ENCODE assay signal across 13 cellular contexts in genomic region chr12:104109446-104110271, GRCh38. TPM values are rescaled to one million over a fixed set of nuclear protein-coding genes. Genes with fewer than 3 reads are reported as not detected.
A peak's percentile ranks its signal among the peaks of the same experiment; 100 is the strongest.
DNase-seq lines count a peak whose midpoint lies in the region; ATAC-seq and TF ChIP-seq lines count a peak whose summit lies in the region.
"Had no signal": no experiment of that assay in that cellular context is flagged by ENCODE, and none has a peak within 500 bp of the region (broad histone marks: within the 10 kb centered on the region; RNA-seq: fewer than 3 reads in every experiment).

No MANE protein-coding gene starts in this region.

- peaks cover 14% of the 10 kb centered on the region for H3K4me1 ChIP-seq in adipocyte (ENCODE audit: control insufficient read depth, insufficient read depth, low read length)
- peaks cover 2 to 23% (median 15%) of the 10 kb centered on the region in 4 donors for H3K4me1 ChIP-seq in liver (ENCODE audit: control insufficient read depth in 4 of 4, insufficient read depth in 4 of 4, low read length in 3 of 4)
- peaks cover 6% of the 10 kb centered on the region for H3K4me1 ChIP-seq in CD4-positive, alpha-beta memory T cell (ENCODE audit: insufficient read depth, low read length)
- peaks cover 7% of the 10 kb centered on the region for H3K4me1 ChIP-seq in lower lobe of right lung
- H3K4me1 ChIP-seq: HAP-1 had no signal

- H3K9me3 Mint-ChIP-seq in natural killer cell: no peaks in the 10 kb centered on the region
- H3K9me3 Mint-ChIP-seq in natural killer cell treated with Interleukin-12 subunit alpha and Interleukin-12 subunit beta and Interleukin-15 and Interleukin-18, amount 100 ng/mL, for 72 hours: no peaks in the 10 kb centered on the region
- H3K9me3 Mint-ChIP-seq in CD4-positive, alpha-beta memory T cell: no peaks in the 10 kb centered on the region
- H3K9me3 Mint-ChIP-seq: IgD-negative memory B cell; immature natural killer cell; naive thymus-derived CD4-positive, alpha-beta T cell had no signal

- DNase-seq in natural killer cell (no peak), adipocyte (ENCODE audit: low read depth) (peak; percentile 44), SIG-M5 (lab: John Stamatoyannopoulos, UW) (no peak), lower lobe of right lung (no peak), mucosa of gallbladder (ENCODE audit: low spot score) (no peak)
- no peak for DNase-seq in natural killer cell treated with Interleukin-12 subunit alpha and Interleukin-12 subunit beta and Interleukin-15 and Interleukin-18, amount 100 ng/mL, for 72 hours (ENCODE audit: low spot score)
- no peak for DNase-seq in CD4-positive, alpha-beta memory T cell

- ATAC-seq in natural killer cell (peak in 1 of 3 donors; percentile 3), lower lobe of right lung (no peak)
- no peak for ATAC-seq in natural killer cell treated with Interleukin-12 subunit alpha and Interleukin-12 subunit beta and Interleukin-15 and Interleukin-18, amount 100 ng/mL, for 72 hours

- intact Hi-C loops in natural killer cell (cut with micrococcal nuclease): loop anchor here (1.0 kb wide), 2 partner anchors 52 to 231 kb away; no protein-coding TSS in a partner anchor
- intact Hi-C loops in CD4-positive, alpha-beta memory T cell (cut with micrococcal nuclease): loop anchor here (1.0 to 5.0 kb wide), 5 partner anchors 52 to 612 kb away; partner anchors contain the start of genes C12orf42 and HSP90B1
- intact Hi-C loops in lower lobe of right lung (cut with DNase I): no loop called here

- H3K4me3 Mint-ChIP-seq in natural killer cell: no peak overlapping the region
- no peak overlapping the region for H3K4me3 Mint-ChIP-seq in natural killer cell treated with Interleukin-12 subunit alpha and Interleukin-12 subunit beta and Interleukin-15 and Interleukin-18, amount 100 ng/mL, for 72 hours
- H3K4me3 Mint-ChIP-seq in CD4-positive, alpha-beta memory T cell: no peak overlapping the region
- H3K4me3 Mint-ChIP-seq: activated CD4-positive, alpha-beta T cell treated with anti-CD3 and anti-CD28 coated beads for 36 hours; IgD-negative memory B cell had no signal

- TF ChIP-seq CTCF in natural killer cell (IDR thresholded peaks at IDR 0.05) (peak; percentile 65), liver (IDR thresholded peaks at IDR 0.05; ENCODE audit: low read depth, low read length, missing input control) (no peak), lower lobe of right lung (IDR thresholded peaks at IDR 0.05) (no peak)

- H3K9ac ChIP-seq in adipocyte (ENCODE audit: low read length) (no peak overlapping the region), liver (ENCODE audit: low read depth in 1 of 2, low read length in 2 of 2) (no peak overlapping the region)

- peak overlapping the region in 1 of 2 donors; percentile 44 for H3K27ac Mint-ChIP-seq in natural killer cell
- no peak overlapping the region for H3K27ac Mint-ChIP-seq in natural killer cell treated with Interleukin-12 subunit alpha and Interleukin-12 subunit beta and Interleukin-15 and Interleukin-18, amount 100 ng/mL, for 72 hours
- H3K27ac Mint-ChIP-seq in CD4-positive, alpha-beta memory T cell: no peak overlapping the region
- H3K27ac Mint-ChIP-seq: activated CD4-positive, alpha-beta T cell treated with anti-CD3 and anti-CD28 coated beads for 36 hours had no signal

- H3K27ac ChIP-seq in liver (ENCODE audit: low read depth in 1 of 2, low read length in 2 of 2) (no peak overlapping the region), lower lobe of right lung (no peak overlapping the region)
- no peak overlapping the region for H3K27ac ChIP-seq in CD4-positive, alpha-beta memory T cell (ENCODE audit: low read depth, low read length)

- H3K4me3 ChIP-seq in adipocyte (ENCODE audit: low read length): no peak overlapping the region
- no peak overlapping the region for H3K4me3 ChIP-seq in liver (ENCODE audit: low read depth in 1 of 3, low read length in 3 of 3)
- H3K4me3 ChIP-seq in CD4-positive, alpha-beta memory T cell (ENCODE audit: low read length in 2 of 2): no peak overlapping the region
- H3K4me3 ChIP-seq in lower lobe of right lung: no peak overlapping the region
- H3K4me3 ChIP-seq: HAP-1 had no signal

- H3K9me3 ChIP-seq in adipocyte (ENCODE audit: control insufficient read depth, low read length) (no peaks in the 10 kb centered on the region), liver (ENCODE audit: control insufficient read depth in 4 of 4, low read length in 3 of 4) (no peaks in the 10 kb centered on the region), lower lobe of right lung (no peaks in the 10 kb centered on the region)
- no peaks in the 10 kb centered on the region for H3K9me3 ChIP-seq in CD4-positive, alpha-beta memory T cell (ENCODE audit: control insufficient read depth in 1 of 2, low read length in 2 of 2)
- H3K9me3 ChIP-seq: HAP-1 had no signal

- CTCF ChIA-PET in CD4-positive, alpha-beta memory T cell (lab: Charles Lee; ENCODE audit: partially characterized antibody): interaction anchor here (0.7 to 4.6 kb wide), 47 partner anchors 11 to 245 kb away, joined by 3 to 79 read pairs (median 6); partner anchors contain the start of genes GLT8D2, HCFC2, HSP90B1 and NFYB

- POLR2A ChIA-PET in CD4-positive, alpha-beta memory T cell (lab: Charles Lee; ENCODE audit: partially characterized antibody): interaction anchor here (1.1 to 1.9 kb wide), 6 partner anchors 16 to 180 kb away, joined by 3 to 13 read pairs (median 4); partner anchors contain the start of genes HCFC2, HSP90B1 and NFYB

- H3K4me1 Mint-ChIP-seq in natural killer cell: peaks cover 16 to 18% of the 10 kb centered on the region in 2 donors
- peaks cover 13 to 18% of the 10 kb centered on the region in 2 donors for H3K4me1 Mint-ChIP-seq in natural killer cell treated with Interleukin-12 subunit alpha and Interleukin-12 subunit beta and Interleukin-15 and Interleukin-18, amount 100 ng/mL, for 72 hours (ENCODE audit: low read depth in 2 of 2)
- peaks cover 10 to 17% (median 12%) of the 10 kb centered on the region in 4 donors for H3K4me1 Mint-ChIP-seq in CD4-positive, alpha-beta memory T cell

- 37% methylated on average over 4 of the region's 4 CpGs for WGBS in liver

- no peak for TF ChIP-seq RAD21 in liver (IDR thresholded peaks at IDR 0.05)

- no peaks in the 10 kb centered on the region for H3K27me3 Mint-ChIP-seq in natural killer cell (ENCODE audit: low read depth in 2 of 2)
- H3K27me3 Mint-ChIP-seq in natural killer cell treated with Interleukin-12 subunit alpha and Interleukin-12 subunit beta and Interleukin-15 and Interleukin-18, amount 100 ng/mL, for 72 hours: no peaks in the 10 kb centered on the region
- no peaks in the 10 kb centered on the region for H3K27me3 Mint-ChIP-seq in CD4-positive, alpha-beta memory T cell
- H3K27me3 Mint-ChIP-seq: activated CD4-positive, alpha-beta T cell treated with anti-CD3 and anti-CD28 coated beads for 36 hours; IgD-negative memory B cell; naive thymus-derived CD4-positive, alpha-beta T cell had no signal

- H3K27me3 ChIP-seq in adipocyte (replicated peaks; ENCODE audit: control insufficient read depth, insufficient read depth, low read length) (no peaks in the 10 kb centered on the region), liver (ENCODE audit: control insufficient read depth in 4 of 4, insufficient read depth in 4 of 4, low read length in 3 of 4) (no peaks in the 10 kb centered on the region), lower lobe of right lung (ENCODE audit: low read depth) (no peaks in the 10 kb centered on the region)
- H3K27me3 ChIP-seq in CD4-positive, alpha-beta memory T cell (ENCODE audit: insufficient read depth, low read length): no peaks in the 10 kb centered on the region

- H3K36me3 ChIP-seq in adipocyte (ENCODE audit: control insufficient read depth, insufficient read depth, low read length, severe bottlenecking): peaks cover 11% of the 10 kb centered on the region
- H3K36me3 ChIP-seq in liver (ENCODE audit: control insufficient read depth in 4 of 4, insufficient read depth in 3 of 4, low read depth in 1 of 4, low read length in 3 of 4): peaks cover 0 to 3% (median 0%) of the 10 kb centered on the region in 4 donors
- no peaks in the 10 kb centered on the region for H3K36me3 ChIP-seq in CD4-positive, alpha-beta memory T cell (ENCODE audit: insufficient read depth, low read length)
- peaks cover 9% of the 10 kb centered on the region for H3K36me3 ChIP-seq in lower lobe of right lung

- H3K36me3 Mint-ChIP-seq in natural killer cell: no peaks in the 10 kb centered on the region
- peaks cover 5% of the 10 kb centered on the region for H3K36me3 Mint-ChIP-seq in natural killer cell treated with Interleukin-12 subunit alpha and Interleukin-12 subunit beta and Interleukin-15 and Interleukin-18, amount 100 ng/mL, for 72 hours
- H3K36me3 Mint-ChIP-seq in CD4-positive, alpha-beta memory T cell: peaks cover 6 to 20% of the 10 kb centered on the region in 2 donors

TF ChIP-seq in liver, 16 proteins besides CTCF, POLR2A, EP300 and RAD21 (continues in another document):
- no peak for TF ChIP-seq HNF4G (IDR thresholded peaks at IDR 0.05)
- peak in 1 of 2 donors; percentile 50 for TF ChIP-seq RXRA (IDR thresholded peaks at IDR 0.05)

RNA-seq across cellular contexts. Expression of gene NFYB, which starts 28.4 kb away (rescaled TPM):
- total RNA-seq in natural killer cell (10 to 100 TPM; 13.3 to 17.4 (median 13.6) TPM), liver (10 to 100 TPM; 12.5 to 14.6 TPM), lower lobe of right lung (31.2 TPM), mucosa of gallbladder (24.8 TPM)
- total RNA-seq in natural killer cell treated with Interleukin-12 subunit alpha and Interleukin-12 subunit beta and Interleukin-15 and Interleukin-18, amount 100 ng/mL, for 72 hours: 10 to 100 TPM; 13.1 to 18.5 TPM
- 10 to 100 TPM in 1 of 2 donors, 1 to 10 TPM in 1; 7.6 to 10.4 TPM for polyA plus RNA-seq in liver
- total RNA-seq in CD4-positive, alpha-beta memory T cell: 10 to 100 TPM; 29.9 to 32.5 TPM
- 10 to 100 TPM; 38.7 to 39.0 TPM for polyA plus RNA-seq in CD4-positive, alpha-beta memory T cell

RNA-seq across cellular contexts. Expression of gene HCFC2, which starts 45.3 kb away (rescaled TPM):
- 10 to 100 TPM; 20.3 to 24.4 (median 23.8) TPM for total RNA-seq in natural killer cell
- 10 to 100 TPM; 13.5 to 17.6 TPM for total RNA-seq in natural killer cell treated with Interleukin-12 subunit alpha and Interleukin-12 subunit beta and Interleukin-15 and Interleukin-18, amount 100 ng/mL, for 72 hours
- 10 to 100 TPM in 1 of 2 donors, 1 to 10 TPM in 1; 8.7 to 17.4 TPM for total RNA-seq in liver
- polyA plus RNA-seq in liver: 10 to 100 TPM in 1 of 2 donors, 1 to 10 TPM in 1; 5.8 to 11.1 TPM
- total RNA-seq in CD4-positive, alpha-beta memory T cell: 10 to 100 TPM; 18.1 to 18.5 TPM
- polyA plus RNA-seq in CD4-positive, alpha-beta memory T cell: 1 to 10 TPM; 4.1 to 8.8 TPM
- total RNA-seq in lower lobe of right lung: 18.5 TPM
- total RNA-seq in mucosa of gallbladder: 17.0 TPM

RNA-seq across cellular contexts. Expression of gene GLT8D2, which starts 59.7 kb away (rescaled TPM):
- total RNA-seq in natural killer cell: under 1 TPM; 0.19 to 0.48 (median 0.32) TPM
- under 1 TPM in 1 of 2 donors, not detected in 1; 0.33 TPM for total RNA-seq in natural killer cell treated with Interleukin-12 subunit alpha and Interleukin-12 subunit beta and Interleukin-15 and Interleukin-18, amount 100 ng/mL, for 72 hours
- total RNA-seq in liver: 1 to 10 TPM in 1 of 2 donors, under 1 TPM in 1; 0.79 to 1.2 TPM
- 1 to 10 TPM; 1.2 to 1.4 TPM for polyA plus RNA-seq in liver
- total RNA-seq in CD4-positive, alpha-beta memory T cell: not detected
- polyA plus RNA-seq in CD4-positive, alpha-beta memory T cell: under 1 TPM in 1 of 2 donors, not detected in 1; 0.15 TPM
- total RNA-seq in lower lobe of right lung: 10.5 TPM
- 17.9 TPM for total RNA-seq in mucosa of gallbladder
